ENCODE assay signal across 1 cellular context in genomic region chr10:64859911-64860310, GRCh38.
TF ChIP-seq lines count a peak whose summit lies in the region.

No MANE protein-coding gene starts in this region.

TF ChIP-seq in H1, 55 proteins besides CTCF, POLR2A, EP300 and RAD21 (continued from another document):
- TF ChIP-seq RFX5 (IDR thresholded peaks at IDR 0.05; ENCODE audit: borderline replicate concordance, low read depth, low read length) (no peak), SRF (IDR thresholded peaks at IDR 0.05; ENCODE audit: low read depth, low read length) (no peak), CHD2 (IDR thresholded peaks at IDR 0.05; ENCODE audit: low read length) (no peak), CHD1 (IDR thresholded peaks at IDR 0.05; ENCODE audit: low read depth, low read length) (no peak), BRCA1 (IDR thresholded peaks at IDR 0.05; ENCODE audit: low read depth, low read length) (no peak), GTF2F1 (IDR thresholded peaks at IDR 0.05; ENCODE audit: borderline replicate concordance, low read depth, low read length) (no peak), RNF2 (IDR thresholded peaks at IDR 0.05; ENCODE audit: borderline replicate concordance, low read depth, low read length, missing control alignments, poor library complexity, severe bottlenecking) (no peak), CREB1 (IDR thresholded peaks at IDR 0.05) (no peak), EZH2 (IDR thresholded peaks at IDR 0.05; ENCODE audit: low read depth, low read length, severe bottlenecking) (no peak), JUN (IDR thresholded peaks at IDR 0.05; ENCODE audit: low read depth, low read length) (no peak), SP1 (IDR thresholded peaks at IDR 0.05; ENCODE audit: low read depth, low read length) (no peak), KDM5A (IDR thresholded peaks at IDR 0.05; ENCODE audit: low read length) (no peak), YY1 (IDR thresholded peaks at IDR 0.05; ENCODE audit: low read depth, low read length) (no peak), NRF1 (IDR thresholded peaks at IDR 0.05; ENCODE audit: low read depth, low read length) (no peak)
TF ChIP-seq in H1: peak in this region for 0.
